In genomic region chr14:92622311-92622710, GRCh38 we compare ENCODE assay signal across 21 cellular contexts.
DNase-seq lines count a peak whose midpoint lies in the region; FAIRE-seq and TF ChIP-seq lines count a peak whose summit lies in the region.
"Had no signal": no experiment of that assay in that cellular context is flagged by ENCODE, and none has a peak within 500 bp of the region (broad histone marks: within the 10 kb centered on the region; RNA-seq: fewer than 3 reads in every experiment).

No MANE protein-coding gene starts in this region.

- H3K4me1 Mint-ChIP-seq in activated CD4-positive, alpha-beta T cell treated with anti-CD3 and anti-CD28 coated beads, Interleukin-2, amount 10 ng/mL, durations not matched to agents 24 days and 14 days = no peaks in the 10 kb centered on the region

- H3K9me3 ChIP-seq in mesenchymal stem cell (ENCODE audit: control insufficient read depth, low read length) = peaks cover 27% of the 10 kb centered on the region

- H3K4ac ChIP-seq in mesenchymal stem cell (ENCODE audit: low read depth in 1 of 2, low read length in 2 of 2) = no peak overlapping the region

- H3K27ac Mint-ChIP-seq in activated CD4-positive, alpha-beta T cell treated with anti-CD3 and anti-CD28 coated beads, Interleukin-2, amount 10 ng/mL, durations not matched to agents 24 days and 14 days = no peak overlapping the region
- H3K27ac Mint-ChIP-seq: B cell; CD4-positive, CD25-positive, alpha-beta regulatory T cell; CD8-positive, alpha-beta T cell had no signal

- H3K4me3 ChIP-seq in bronchial epithelial cell (ENCODE audit: low read depth, low read length) = no peak overlapping the region
- peak overlapping the region in 1 of 2 experiments; percentile 27 for H3K4me3 ChIP-seq in mesenchymal stem cell (ENCODE audit: insufficient read depth in 1 of 2, low read depth in 1 of 2, low read length in 2 of 2)
- H3K4me3 ChIP-seq: BLaER1 had no signal

- no peak overlapping the region for H2AFZ ChIP-seq in mesenchymal stem cell (ENCODE audit: low read depth, low read length)

- peak; percentile 13 for DNase-seq in activated effector memory CD4-positive, alpha-beta T cell treated with anti-CD3 and anti-CD28 coated beads, Interleukin-2, amount 50 U/mL, for 16 hours
- DNase-seq in activated effector memory CD4-positive, alpha-beta T cell treated with Interleukin-2 at 50 U/mL for 16 hours = no peak
- DNase-seq in bronchial epithelial cell (ENCODE audit: low read depth) = no peak
- DNase-seq in mesenchymal stem cell = no peak
- no peak for DNase-seq in activated CD4-positive, alpha-beta T cell treated with anti-CD3 and anti-CD28 coated beads, Interleukin-2, amount 10 ng/mL, durations not matched to agents 24 days and 14 days
- DNase-seq in GOT3 (lab: John Stamatoyannopoulos, UW) = no peak
- DNase-seq: Caco-2; CD4-positive, CD25-positive, alpha-beta regulatory T cell; CD8-positive, alpha-beta T cell; DMS153; DND-41; H7; HCEC 1CT had no signal

- H2BK120ac ChIP-seq in mesenchymal stem cell (ENCODE audit: low read depth, low read length) = no peak overlapping the region

- no peak overlapping the region for H4K8ac ChIP-seq in mesenchymal stem cell (ENCODE audit: low read length)

- peaks cover 4% of the 10 kb centered on the region for H3K4me1 ChIP-seq in mesenchymal stem cell (ENCODE audit: control insufficient read depth, insufficient read depth, low read depth, low read length)
- H3K4me1 ChIP-seq: BLaER1, Caco-2 had no signal

- no peak overlapping the region for H2BK12ac ChIP-seq in mesenchymal stem cell (ENCODE audit: low read length in 2 of 2)

- intact Hi-C loops in activated CD4-positive, alpha-beta T cell treated with anti-CD3 and anti-CD28 coated beads, Interleukin-2, amount 10 ng/mL, durations not matched to agents 24 days and 14 days (cut with micrococcal nuclease) = no loop called here

- no peak overlapping the region for H4K91ac ChIP-seq in mesenchymal stem cell (ENCODE audit: low read length)

- no peaks in the 10 kb centered on the region for H3K27me3 Mint-ChIP-seq in activated CD4-positive, alpha-beta T cell treated with anti-CD3 and anti-CD28 coated beads, Interleukin-2, amount 10 ng/mL, durations not matched to agents 24 days and 14 days
- H3K27me3 Mint-ChIP-seq: B cell; CD4-positive, CD25-positive, alpha-beta regulatory T cell had no signal

- H3K36me3 Mint-ChIP-seq in activated CD4-positive, alpha-beta T cell treated with anti-CD3 and anti-CD28 coated beads, Interleukin-2, amount 10 ng/mL, durations not matched to agents 24 days and 14 days (ENCODE audit: low read depth) = peaks cover 29% of the 10 kb centered on the region

- no peak overlapping the region for H3K18ac ChIP-seq in mesenchymal stem cell (ENCODE audit: low read depth in 1 of 2, low read length in 2 of 2)

- H3K9me3 Mint-ChIP-seq in activated CD4-positive, alpha-beta T cell treated with anti-CD3 and anti-CD28 coated beads, Interleukin-2, amount 10 ng/mL, durations not matched to agents 24 days and 14 days = peaks cover 28% of the 10 kb centered on the region

- H2BK15ac ChIP-seq in mesenchymal stem cell (ENCODE audit: low read depth, poor library complexity, severe bottlenecking) = no peak overlapping the region

- no peak overlapping the region for H2BK5ac ChIP-seq in mesenchymal stem cell (ENCODE audit: low read depth, low read length, poor library complexity, severe bottlenecking)

- FAIRE-seq in bronchial epithelial cell (lab: Jason Lieb, UNC) = peak; percentile 68
- FAIRE-seq: A204.1, G401.6, GM12892, H1 had no signal

- H3K79me1 ChIP-seq in mesenchymal stem cell (replicated peaks; ENCODE audit: low read length, poor library complexity, severe bottlenecking) = peaks cover 19% of the 10 kb centered on the region

- 98% methylated on average over 4 of the region's 4 CpGs for WGBS in mesenchymal stem cell

- peak overlapping the region; percentile 56 for H2AK5ac ChIP-seq in mesenchymal stem cell (ENCODE audit: low read length, severe bottlenecking)

- H3K36me3 ChIP-seq in bronchial epithelial cell (ENCODE audit: control insufficient read depth, insufficient read depth, low read length) (no peaks in the 10 kb centered on the region), mesenchymal stem cell (ENCODE audit: control insufficient read depth in 1 of 2, insufficient read depth in 2 of 2, low read depth in 1 of 2, low read length in 2 of 2) (peaks cover 9 to 33% of the 10 kb centered on the region in 2 experiments)

- no peak overlapping the region for H3K4me2 ChIP-seq in mesenchymal stem cell (ENCODE audit: low read length, poor library complexity, severe bottlenecking)
- H3K4me2 ChIP-seq: BLaER1 had no signal

- no peak overlapping the region for H3K23ac ChIP-seq in mesenchymal stem cell (ENCODE audit: low read length in 2 of 2)

- H3K27ac ChIP-seq in mesenchymal stem cell (ENCODE audit: low read length, poor library complexity, severe bottlenecking) = no peak overlapping the region
- H3K27ac ChIP-seq: 22Rv1, BLaER1, C4-2B had no signal

- no peak overlapping the region for H3K14ac ChIP-seq in mesenchymal stem cell (ENCODE audit: low read length in 2 of 2)

- no peak overlapping the region for H3K4me3 Mint-ChIP-seq in activated CD4-positive, alpha-beta T cell treated with anti-CD3 and anti-CD28 coated beads, Interleukin-2, amount 10 ng/mL, durations not matched to agents 24 days and 14 days
- H3K4me3 Mint-ChIP-seq: B cell; CD4-positive, CD25-positive, alpha-beta regulatory T cell; CD8-positive, alpha-beta T cell had no signal

- H3K27me3 ChIP-seq in bronchial epithelial cell (ENCODE audit: control insufficient read depth, insufficient read depth, low read length) (no peaks in the 10 kb centered on the region), mesenchymal stem cell (ENCODE audit: control insufficient read depth in 1 of 2, insufficient read depth in 1 of 2, low read length in 2 of 2) (no peaks in the 10 kb centered on the region)
- H3K27me3 ChIP-seq: BLaER1 had no signal

- H3K9ac ChIP-seq in mesenchymal stem cell (ENCODE audit: low read length) = no peak overlapping the region
- H3K9ac ChIP-seq: BLaER1 had no signal

- TF ChIP-seq CTCF in bronchial epithelial cell (IDR thresholded peaks at IDR 0.05; ENCODE audit: insufficient read depth, low read length, severe bottlenecking) = no peak
